ENCODE assay signal across 18 cellular contexts in the genomic region with DNA sequence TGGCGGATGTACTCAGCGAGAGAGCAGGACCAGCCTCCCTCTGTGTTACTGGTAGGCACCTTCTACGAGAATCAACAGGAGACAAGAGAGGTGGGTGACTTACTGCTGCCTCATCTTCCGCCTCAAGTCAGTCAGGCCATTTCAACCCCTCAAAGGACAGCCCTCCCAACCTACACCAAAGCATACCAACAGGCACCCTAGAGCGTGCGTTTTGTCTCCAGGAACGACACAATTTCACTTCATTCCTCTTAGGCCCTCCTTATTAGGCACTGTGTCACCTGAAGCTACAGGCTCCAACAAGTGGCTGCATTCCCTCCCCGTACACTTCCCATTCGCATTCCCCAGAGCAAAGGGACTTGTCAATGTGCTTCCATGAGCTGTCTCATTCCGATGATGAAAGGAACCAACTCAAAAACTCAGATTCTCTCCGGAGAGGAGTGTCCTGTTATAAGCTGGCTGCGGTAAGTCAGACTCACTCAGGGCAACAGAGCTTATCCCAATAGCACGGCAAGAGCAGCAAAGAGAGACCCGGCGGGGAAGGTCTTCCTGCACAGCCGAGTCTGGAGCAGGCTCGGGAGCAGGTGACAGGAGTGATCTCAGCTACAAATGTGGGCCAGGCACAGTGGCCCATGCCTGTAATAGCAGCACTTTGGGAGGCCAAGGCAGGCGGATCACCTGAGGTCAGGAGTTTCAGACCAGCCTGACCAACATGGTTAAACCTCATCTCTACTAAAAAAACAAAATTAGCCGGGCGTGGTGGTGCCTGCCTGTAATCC.
DNase-seq lines count a peak whose midpoint lies in the region; ATAC-seq and TF ChIP-seq lines count a peak whose summit lies in the region.
"Had no signal": no experiment of that assay in that cellular context is flagged by ENCODE, and none has a peak within 500 bp of the region (broad histone marks: within the 10 kb centered on the region; RNA-seq: fewer than 3 reads in every experiment).

No MANE protein-coding gene starts in this region.

- no peaks in the 10 kb centered on the region for H3K9me2 ChIP-seq in GM23338 (ENCODE audit: insufficient read depth)

- no peak for ATAC-seq in GM23338
- no peak for ATAC-seq in stimulated activated naive B cell treated with anti-CD40 and anti-IgM and Interleukin-4, amounts not matched to agents 10 μg/mL and 1 μg/mL and 100 μg/mL, for 72 hours (replicated peaks)
- ATAC-seq in GM19395 (IDR thresholded peaks at IDR 0.05; ENCODE audit: unreplicated experiment), result no peak

- no peak overlapping the region for H3K4me2 ChIP-seq in GM23338

- DNase-seq in GM23338 (ENCODE audit: low spot score) (no peak), RWPE1 (ENCODE audit: low spot score) (no peak), CD14-positive monocyte (ENCODE audit: low spot score) (no peak)
- no peak for DNase-seq in stimulated activated naive B cell treated with anti-CD40 and anti-IgM and Interleukin-4, amounts not matched to agents 10 μg/mL and 1 μg/mL and 100 μg/mL, for 72 hours
- DNase-seq in stimulated activated naive CD4-positive, alpha-beta T cell (lab: John Stamatoyannopoulos, UW), result no peak
- DNase-seq: Kasumi-1; NCI-H1105 treated with DMSO at 0.1 percent for 48 hours; NCI-H187 treated with DMSO at 0.1 percent for 48 hours; NCI-H2171; NCI-H446 treated with DMSO at 0.1 percent for 48 hours; NK-92 treated with Interleukin-12 subunit alpha and Interleukin-12 subunit beta, amount 100 ng/mL, for 24 hours; OCI-M1 had no signal

- H3K36me3 Mint-ChIP-seq in GM23338 (ENCODE audit: low read depth), result peaks cover 85% of the 10 kb centered on the region
- H3K36me3 Mint-ChIP-seq in stimulated activated naive B cell treated with anti-CD40 and anti-IgM and Interleukin-4, amounts not matched to agents 10 μg/mL and 1 μg/mL and 100 μg/mL, for 72 hours, result peaks cover 48 to 76% of the 10 kb centered on the region in 2 donors
- H3K36me3 Mint-ChIP-seq in CD14-positive monocyte, result peaks cover 72 to 84% of the 10 kb centered on the region in 2 donors

- no peaks in the 10 kb centered on the region for H3K79me2 ChIP-seq in GM23338 (replicated peaks; ENCODE audit: insufficient read depth)

- H3K4me3 Mint-ChIP-seq in GM23338 (no peak overlapping the region), CD14-positive monocyte (no peak overlapping the region)
- H3K4me3 Mint-ChIP-seq in stimulated activated naive B cell treated with anti-CD40 and anti-IgM and Interleukin-4, amounts not matched to agents 10 μg/mL and 1 μg/mL and 100 μg/mL, for 72 hours, result no peak overlapping the region
- H3K4me3 Mint-ChIP-seq: IgD-negative memory B cell had no signal

- no peaks in the 10 kb centered on the region for H3K4me1 Mint-ChIP-seq in GM23338
- peaks cover 0 to 4% of the 10 kb centered on the region in 2 donors for H3K4me1 Mint-ChIP-seq in stimulated activated naive B cell treated with anti-CD40 and anti-IgM and Interleukin-4, amounts not matched to agents 10 μg/mL and 1 μg/mL and 100 μg/mL, for 72 hours
- peaks cover 30% of the 10 kb centered on the region for H3K4me1 Mint-ChIP-seq in CD14-positive monocyte

- H3K27me3 Mint-ChIP-seq in GM23338 (ENCODE audit: insufficient read depth, low read depth, poor library complexity), result peaks cover 2% of the 10 kb centered on the region
- no peaks in the 10 kb centered on the region for H3K27me3 Mint-ChIP-seq in stimulated activated naive B cell treated with anti-CD40 and anti-IgM and Interleukin-4, amounts not matched to agents 10 μg/mL and 1 μg/mL and 100 μg/mL, for 72 hours
- no peaks in the 10 kb centered on the region for H3K27me3 Mint-ChIP-seq in CD14-positive monocyte (ENCODE audit: low read depth in 3 of 3)
- H3K27me3 Mint-ChIP-seq: IgD-negative memory B cell had no signal

- no peaks in the 10 kb centered on the region for H3K9me3 Mint-ChIP-seq in GM23338
- H3K9me3 Mint-ChIP-seq in stimulated activated naive B cell treated with anti-CD40 and anti-IgM and Interleukin-4, amounts not matched to agents 10 μg/mL and 1 μg/mL and 100 μg/mL, for 72 hours, result no peaks in the 10 kb centered on the region
- H3K9me3 Mint-ChIP-seq in CD14-positive monocyte, result no peaks in the 10 kb centered on the region
- H3K9me3 Mint-ChIP-seq: IgD-negative memory B cell had no signal

- H3K4me3 ChIP-seq in GM23338 (no peak overlapping the region), esophagus (ENCODE audit: low read depth in 1 of 2, low read length in 2 of 2) (no peak overlapping the region)
- H3K4me3 ChIP-seq: HAP-1 had no signal

- H3K27me3 ChIP-seq in GM23338 (ENCODE audit: insufficient read depth), result no peaks in the 10 kb centered on the region
- H3K27me3 ChIP-seq in esophagus (ENCODE audit: control insufficient read depth in 1 of 2, insufficient read depth in 2 of 2, low read length in 2 of 2), result no peaks in the 10 kb centered on the region

- H3K9me3 ChIP-seq in esophagus (ENCODE audit: control insufficient read depth in 2 of 2, insufficient read depth in 1 of 2, low read depth in 1 of 2, low read length in 1 of 2), result no peaks in the 10 kb centered on the region
- H3K9me3 ChIP-seq: HAP-1 had no signal

- peaks cover 59% of the 10 kb centered on the region for H3K36me3 ChIP-seq in GM23338 (ENCODE audit: insufficient read depth)
- peaks cover 20 to 37% of the 10 kb centered on the region in 2 donors for H3K36me3 ChIP-seq in esophagus (ENCODE audit: control insufficient read depth in 2 of 2, insufficient read depth in 2 of 2, low read length in 1 of 2)

- no peaks in the 10 kb centered on the region for H3F3A ChIP-seq in GM23338 (replicated peaks; ENCODE audit: low read depth)

- H3K4me1 ChIP-seq in GM23338 (ENCODE audit: insufficient read depth) (no peaks in the 10 kb centered on the region), esophagus (ENCODE audit: control insufficient read depth in 2 of 2, insufficient read depth in 2 of 2, low read length in 1 of 2) (peaks cover 12 to 51% of the 10 kb centered on the region in 2 donors)
- H3K4me1 ChIP-seq: HAP-1 had no signal

- intact Hi-C loops in CD14-positive monocyte (cut with micrococcal nuclease), result no loop called here

- no peaks in the 10 kb centered on the region; the same call in none of the 2 replicates for H4K20me1 ChIP-seq in GM23338 (replicated peaks; ENCODE audit: insufficient read depth)

- WGBS in esophagus, 2 donors, result 74 to 80% methylated on average over 20 of the region's 20 CpGs

- CTCF ChIA-PET in RWPE1 (lab: Yijun Ruan, JAX), result interaction anchor here (1.0 kb wide), 1 partner anchor 13 kb away, joined by 3 read pairs; no protein-coding TSS in a partner anchor

- POLR2A ChIA-PET in RWPE1 (lab: Yijun Ruan, JAX; ENCODE audit: low non-redundant PET), result no interaction called here

- TF ChIP-seq CTCF in GM23338 (conservative IDR thresholded peaks at IDR 0.05; ENCODE audit: low read depth in 2 of 2) (no peak), RWPE1 (conservative IDR thresholded peaks at IDR 0.05; ENCODE audit: low read depth) (no peak), CD14-positive monocyte (IDR thresholded peaks at IDR 0.05) (no peak)

- no peak overlapping the region for H2AFZ ChIP-seq in GM23338

- H3K27ac Mint-ChIP-seq in GM23338 (no peak overlapping the region), CD14-positive monocyte (peak overlapping the region in 3 of 7 donors; percentile 5 to 78 (median 52))
- H3K27ac Mint-ChIP-seq in stimulated activated naive B cell treated with anti-CD40 and anti-IgM and Interleukin-4, amounts not matched to agents 10 μg/mL and 1 μg/mL and 100 μg/mL, for 72 hours, result peak overlapping the region; percentile 25

- H3K27ac ChIP-seq in GM23338 (ENCODE audit: low read depth) (0 out of 2 replicates have a peak overlapping the region, but pooled peaks have one; percentile 50), RWPE1 (peak overlapping the region; percentile 99), esophagus (ENCODE audit: low read depth in 2 of 2, low read length in 1 of 2) (peak overlapping the region; percentile 11 to 100)
- H3K27ac ChIP-seq: C4-2B, HL-60 had no signal

TF ChIP-seq in GM23338, 12 proteins besides CTCF, POLR2A, EP300 and RAD21:
- TF ChIP-seq EZH2phosphoT487 (IDR thresholded peaks at IDR 0.05; ENCODE audit: unreplicated experiment), result no peak
- no peak for TF ChIP-seq ZNF331 (CRISPR knock-in tag; IDR thresholded peaks at IDR 0.05; ENCODE audit: low read depth)
- no peak for TF ChIP-seq ZNF114 (CRISPR knock-in tag; IDR thresholded peaks at IDR 0.05)
- TF ChIP-seq NANOG (IDR thresholded peaks at IDR 0.05; ENCODE audit: borderline replicate concordance), result no peak
- no peak for TF ChIP-seq JUNB (IDR thresholded peaks at IDR 0.05; ENCODE audit: unreplicated experiment)
